19 cellular contexts compared by ENCODE assay signal in genomic region chr12:129635003-129635685, GRCh38.
A peak's percentile ranks its signal among the peaks of the same experiment; 100 is the strongest.
DNase-seq lines count a peak whose midpoint lies in the region; ATAC-seq and TF ChIP-seq lines count a peak whose summit lies in the region.
"Had no signal": no experiment of that assay in that cellular context is flagged by ENCODE, and none has a peak within 500 bp of the region (broad histone marks: within the 10 kb centered on the region; RNA-seq: fewer than 3 reads in every experiment).

No MANE protein-coding gene starts in this region.

- no peak for TF ChIP-seq CTCF in GM23338 (conservative IDR thresholded peaks at IDR 0.05; ENCODE audit: low read depth in 2 of 2)
- TF ChIP-seq CTCF in foreskin fibroblast (IDR thresholded peaks at IDR 0.05; ENCODE audit: low read depth, low read length), result no peak

- no peaks in the 10 kb centered on the region for H3K4me1 Mint-ChIP-seq in GM23338
- H3K4me1 Mint-ChIP-seq: CD4-positive, CD25-positive, alpha-beta regulatory T cell had no signal

- H3K79me2 ChIP-seq in GM23338 (replicated peaks; ENCODE audit: insufficient read depth), result no peaks in the 10 kb centered on the region

- H3K36me3 ChIP-seq in GM23338 (ENCODE audit: insufficient read depth), result no peaks in the 10 kb centered on the region; the same call in 1 of the 2 replicates
- no peaks in the 10 kb centered on the region for H3K36me3 ChIP-seq in KOPT-K1 (ENCODE audit: insufficient read depth, low read length)
- H3K36me3 ChIP-seq: BE2C had no signal

- no peak overlapping the region for H3K4me3 Mint-ChIP-seq in GM23338
- H3K4me3 Mint-ChIP-seq: CD4-positive, CD25-positive, alpha-beta regulatory T cell; HFFc6 had no signal

- H3K36me3 Mint-ChIP-seq in GM23338 (ENCODE audit: low read depth), result peaks cover 55% of the 10 kb centered on the region; the same call in 2 of the 3 replicates
- H3K36me3 Mint-ChIP-seq: CD4-positive, CD25-positive, alpha-beta regulatory T cell had no signal

- no peak overlapping the region for H3K4me2 ChIP-seq in GM23338
- H3K4me2 ChIP-seq: SK-N-SH had no signal

- ATAC-seq in GM23338 (no peak), HG03342 (IDR thresholded peaks at IDR 0.05; ENCODE audit: unreplicated experiment) (no peak)

- H3K4me3 ChIP-seq in GM23338 (no peak overlapping the region), foreskin fibroblast (ENCODE audit: low read depth in 1 of 2, low read length in 2 of 2) (no peak overlapping the region)

- H2AFZ ChIP-seq in GM23338, result no peak overlapping the region

- DNase-seq in GM23338 (ENCODE audit: low spot score) (peak; percentile 34), astrocyte of the hippocampus (ENCODE audit: low read depth, low spot score) (peak; percentile 21), iPS-NIHi7 (ENCODE audit: extremely low spot score) (peak; percentile 53), foreskin fibroblast (no peak)
- no peak for DNase-seq in activated CD4-positive, CD25-positive, alpha-beta regulatory T cell treated with anti-CD3 and anti-CD28 coated beads, Interleukin-2, amount 50 U/mL, for 72 hours
- DNase-seq: BE2C; CD4-positive, CD25-positive, alpha-beta regulatory T cell; COR-L47; HFFc6; KG1; NCI-H1417 treated with DMSO at 0.1 percent for 48 hours; NCI-H187 treated with DMSO at 0.1 percent for 48 hours; NCI-H2171; NCI-H446; NCI-H774; SHP77 treated with DMSO at 0.1 percent for 48 hours; SK-N-SH had no signal

- H3K27ac Mint-ChIP-seq in GM23338, result no peak overlapping the region
- H3K27ac Mint-ChIP-seq: CD4-positive, CD25-positive, alpha-beta regulatory T cell; HFFc6 had no signal

- no peaks in the 10 kb centered on the region for H3K27me3 ChIP-seq in GM23338 (ENCODE audit: insufficient read depth)
- H3K27me3 ChIP-seq: BE2C had no signal

- H3K27me3 Mint-ChIP-seq in GM23338 (ENCODE audit: insufficient read depth, low read depth, poor library complexity), result no peaks in the 10 kb centered on the region
- H3K27me3 Mint-ChIP-seq: CD4-positive, CD25-positive, alpha-beta regulatory T cell had no signal

- H3K27ac ChIP-seq in GM23338 (ENCODE audit: low read depth), result no peak overlapping the region
- peak overlapping the region; percentile 33 for H3K27ac ChIP-seq in KOPT-K1 (ENCODE audit: low read depth, low read length, poor library complexity, severe bottlenecking)

- no peaks in the 10 kb centered on the region for H4K20me1 ChIP-seq in GM23338 (replicated peaks; ENCODE audit: insufficient read depth)

- H3K9me3 ChIP-seq in KOPT-K1 (ENCODE audit: insufficient read depth, low read length, poor library complexity, severe bottlenecking), result peaks cover 20% of the 10 kb centered on the region
- H3K9me3 ChIP-seq: BE2C, SK-N-SH had no signal

- H3K4me1 ChIP-seq in GM23338 (ENCODE audit: insufficient read depth), result peaks cover 25% of the 10 kb centered on the region
- H3K4me1 ChIP-seq: BE2C had no signal

- no peaks in the 10 kb centered on the region for H3K9me2 ChIP-seq in GM23338 (ENCODE audit: insufficient read depth)
- H3K9me2 ChIP-seq: SK-N-SH had no signal

- H3K9me3 Mint-ChIP-seq in GM23338, result peaks cover 98% of the 10 kb centered on the region

- H3F3A ChIP-seq in GM23338 (replicated peaks; ENCODE audit: low read depth), result 0 out of 2 replicates have a peak, but pooled peaks cover 3% of the 10 kb centered on the region

TF ChIP-seq in GM23338, 12 proteins besides CTCF, POLR2A, EP300 and RAD21:
- TF ChIP-seq ZNF114 (CRISPR knock-in tag; IDR thresholded peaks at IDR 0.05), result no peak
- TF ChIP-seq NANOG (IDR thresholded peaks at IDR 0.05; ENCODE audit: borderline replicate concordance), result peak; percentile 29; the same call in 1 of the 2 replicates

Comparison
In these comparisons a context has a peak if more than half of its experiments do, and no peak if none do; other contexts are left out.
1. DNase-seq: peak in GM23338 (single experiment), astrocyte of the hippocampus (single experiment) and iPS-NIHi7 (single experiment); none in foreskin fibroblast (0 of 2) and activated CD4-positive, CD25-positive, alpha-beta regulatory T cell treated with anti-CD3 and anti-CD28 coated beads, Interleukin-2, amount 50 U/mL, for 72 hours (single experiment).